37 cellular contexts compared by ENCODE assay signal in the genomic region with DNA sequence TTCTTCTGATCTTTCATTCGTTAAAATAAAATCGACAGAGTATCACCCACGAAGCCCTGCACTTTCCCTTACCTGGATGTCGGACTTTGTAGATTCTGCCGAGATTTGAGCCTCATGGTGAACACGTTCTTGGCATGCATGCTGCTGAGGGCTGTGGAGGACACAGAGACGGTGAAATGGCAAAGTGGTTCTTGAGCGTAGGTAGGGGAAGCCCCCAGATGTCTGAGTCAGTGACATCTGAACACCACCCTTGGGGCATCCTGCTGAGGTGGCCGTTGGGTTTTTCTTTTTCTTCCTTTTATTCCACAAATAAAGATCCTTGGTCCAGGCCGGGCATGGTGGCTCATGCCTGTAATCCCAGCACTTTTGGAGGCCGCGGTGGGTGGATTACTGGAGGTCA. TPM values are rescaled to one million over a fixed set of nuclear protein-coding genes. Genes with fewer than 3 reads are reported as not detected.
"Had no signal": no experiment of that assay in that cellular context is flagged by ENCODE, and none has a peak within 500 bp of the region (broad histone marks: within the 10 kb centered on the region; RNA-seq: fewer than 3 reads in every experiment).

No MANE protein-coding gene starts in this region.

- DNase-seq: Karpas-422, Kasumi-1, KG1, MG63, MM.1S, MV-4-11, NCI-H1048, NCI-H1092, NCI-H1092 treated with DMSO at 0.1 percent for 48 hours, NCI-H1105, NCI-H1105 treated with DMSO at 0.1 percent for 48 hours, NCI-H1417, NCI-H1417 treated with DMSO at 0.1 percent for 48 hours, NCI-H1436, NCI-H1436 treated with DMSO at 0.1 percent for 48 hours, NCI-H146, NCI-H1694, NCI-H1694 treated with DMSO at 0.1 percent for 48 hours, NCI-H187, NCI-H187 treated with DMSO at 0.1 percent for 48 hours, NCI-H1930, NCI-H2029, NCI-H2029 treated with DMSO at 0.1 percent for 48 hours, NCI-H2081, NCI-H2081 treated with DMSO at 0.1 percent for 48 hours, NCI-H2107, NCI-H2171, NCI-H2171 treated with DMSO at 0.1 percent for 48 hours, NCI-H2227 treated with DMSO at 0.1 percent for 48 hours, NCI-H226, NCI-H345, NCI-H446, NCI-H446 treated with DMSO at 0.1 percent for 48 hours had no signal

RNA-seq across cellular contexts. Expression of a gene that starts 33.9 kb away (rescaled TPM):
- total RNA-seq: LHCN-M2, M059J, MCF 10A, NCI-H460 had no signal
